ENCODE assay signal across 8 cellular contexts in the genomic region with DNA sequence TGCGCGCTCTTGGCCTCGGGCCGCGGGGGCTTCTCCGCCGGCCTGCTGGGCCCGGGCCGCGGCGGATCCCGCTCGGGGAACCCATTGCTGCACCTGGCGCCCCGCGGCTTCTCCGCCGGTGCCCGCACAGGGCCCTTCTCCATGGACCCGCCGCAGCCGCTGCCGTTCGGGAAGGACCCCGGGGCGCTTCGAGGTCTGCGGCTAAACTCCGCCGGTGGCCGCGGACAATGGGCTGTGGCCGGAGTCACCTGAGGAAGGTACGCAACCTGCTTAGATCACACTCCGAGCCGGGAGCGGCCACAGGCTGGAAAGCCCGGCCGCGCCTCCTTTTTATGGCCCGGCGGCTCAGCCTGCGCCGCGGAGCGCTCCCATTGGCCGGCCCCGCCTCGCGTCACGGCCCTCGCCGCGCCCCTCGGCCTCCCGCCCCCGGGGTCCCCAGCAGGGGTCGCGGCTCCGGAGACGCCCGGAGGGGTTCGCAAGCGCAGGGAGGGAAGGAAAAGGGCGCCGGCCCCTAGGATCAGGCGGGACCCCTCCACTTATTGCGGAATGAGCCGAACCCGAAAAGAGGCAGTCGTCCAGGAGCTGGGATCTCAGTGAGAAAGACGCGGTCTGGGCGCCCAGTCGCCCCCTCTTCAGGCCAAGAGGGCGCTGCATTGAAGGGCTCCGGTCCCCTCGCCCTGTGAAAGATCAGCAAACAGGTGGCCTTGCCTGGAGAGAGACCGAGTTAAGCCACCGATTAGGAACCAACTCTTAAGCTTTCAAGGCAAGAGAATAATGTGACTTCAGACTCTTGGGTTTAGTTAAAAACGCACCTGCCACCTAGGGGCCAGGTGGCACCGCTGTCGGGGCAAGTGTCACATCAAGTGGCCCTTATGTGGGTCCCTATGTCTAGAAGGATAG.
DNase-seq lines count a peak whose midpoint lies in the region; ATAC-seq, FAIRE-seq and TF ChIP-seq lines count a peak whose summit lies in the region.

A gene with protein sequence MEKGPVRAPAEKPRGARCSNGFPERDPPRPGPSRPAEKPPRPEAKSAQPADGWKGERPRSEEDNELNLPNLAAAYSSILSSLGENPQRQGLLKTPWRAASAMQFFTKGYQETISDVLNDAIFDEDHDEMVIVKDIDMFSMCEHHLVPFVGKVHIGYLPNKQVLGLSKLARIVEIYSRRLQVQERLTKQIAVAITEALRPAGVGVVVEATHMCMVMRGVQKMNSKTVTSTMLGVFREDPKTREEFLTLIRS (minus strand): TSS at position 306 of the 900 bp plus-strand sequence. CDS start 163 bp downstream, at position 143.

- H3K27me3 Mint-ChIP-seq in activated T-cell treated with anti-CD3 and anti-CD28 coated beads, Interleukin-2, amount 50 U/mL, for 24 hours = no peaks in the 10 kb centered on the region
- H3K27me3 Mint-ChIP-seq in nephron progenitor cell (ENCODE audit: low read depth, poor library complexity) = peaks cover 67% of the 10 kb centered on the region

- peaks cover 10% of the 10 kb centered on the region for H3K27me3 ChIP-seq in OCI-LY3 (ENCODE audit: low read depth, low read length)
- peaks cover 6 to 17% of the 10 kb centered on the region in 2 donors for H3K27me3 ChIP-seq in stomach smooth muscle (ENCODE audit: control insufficient read depth in 1 of 2, insufficient read depth in 2 of 2, low read length in 2 of 2)

- no peak for FAIRE-seq in D721Med (lab: Jason Lieb, UNC)

- ATAC-seq in GM21367 (IDR thresholded peaks at IDR 0.05; ENCODE audit: unreplicated experiment) = peak; percentile 70

- peaks cover 36% of the 10 kb centered on the region for H3K4me1 Mint-ChIP-seq in activated T-cell treated with anti-CD3 and anti-CD28 coated beads, Interleukin-2, amount 50 U/mL, for 24 hours (ENCODE audit: low read depth)
- H3K4me1 Mint-ChIP-seq in nephron progenitor cell = peaks cover 10% of the 10 kb centered on the region

- peak within 1 kb of the TSS; percentile 87 for H3K4me3 Mint-ChIP-seq in activated T-cell treated with anti-CD3 and anti-CD28 coated beads, Interleukin-2, amount 50 U/mL, for 24 hours
- peak within 1 kb of the TSS; percentile 82 for H3K4me3 Mint-ChIP-seq in nephron progenitor cell

- H3K9me3 ChIP-seq in OCI-LY3 (ENCODE audit: insufficient read depth, low read length) (no peaks in the 10 kb centered on the region), stomach smooth muscle (ENCODE audit: control insufficient read depth in 2 of 2, low read length in 2 of 2) (no peaks in the 10 kb centered on the region)

- H3K9me3 Mint-ChIP-seq in activated T-cell treated with anti-CD3 and anti-CD28 coated beads, Interleukin-2, amount 50 U/mL, for 24 hours = no peaks in the 10 kb centered on the region
- no peaks in the 10 kb centered on the region for H3K9me3 Mint-ChIP-seq in nephron progenitor cell

- H3K9ac ChIP-seq in OCI-LY3 (ENCODE audit: low read length) (peak within 1 kb of the TSS; percentile 63), stomach smooth muscle (ENCODE audit: low read length in 2 of 2) (peak within 1 kb of the TSS; percentile 36 to 64)

- peaks cover 16% of the 10 kb centered on the region for H3K36me3 Mint-ChIP-seq in activated T-cell treated with anti-CD3 and anti-CD28 coated beads, Interleukin-2, amount 50 U/mL, for 24 hours (ENCODE audit: low read depth)
- H3K36me3 Mint-ChIP-seq in nephron progenitor cell (ENCODE audit: low read depth) = no peaks in the 10 kb centered on the region

- TF ChIP-seq CTCF in D721Med (IDR thresholded peaks at IDR 0.05; ENCODE audit: insufficient read depth, missing control alignments) (peak; percentile 16), OCI-LY3 (IDR thresholded peaks at IDR 0.05; ENCODE audit: low read depth, low read length) (peak; percentile 65), fibroblast of mammary gland (conservative IDR thresholded peaks at IDR 0.05; ENCODE audit: control insufficient read depth, insufficient read depth, low read depth, low read length) (no peak), nephron progenitor cell (IDR thresholded peaks at IDR 0.05) (peak; percentile 58)

- peak within 1 kb of the TSS; percentile 95 for H3K4me2 ChIP-seq in OCI-LY3 (ENCODE audit: low read length)

- H3K4me3 ChIP-seq in OCI-LY3 (ENCODE audit: low read length) (peak within 1 kb of the TSS; percentile 91), fibroblast of mammary gland (ENCODE audit: control insufficient read depth, low read depth, low read length) (peak within 1 kb of the TSS; percentile 70), stomach smooth muscle (ENCODE audit: low read length in 2 of 2) (peak within 1 kb of the TSS; percentile 75 to 81)

- peaks cover 9% of the 10 kb centered on the region for H3K4me1 ChIP-seq in OCI-LY3 (ENCODE audit: low read length)
- peaks cover 15% of the 10 kb centered on the region for H3K4me1 ChIP-seq in stomach smooth muscle (ENCODE audit: control insufficient read depth, insufficient read depth, low read length)

- H3K36me3 ChIP-seq in OCI-LY3 (replicated peaks; ENCODE audit: low read depth, low read length) (no peaks in the 10 kb centered on the region), stomach smooth muscle (ENCODE audit: control insufficient read depth in 2 of 2, insufficient read depth in 2 of 2, low read length in 2 of 2) (no peaks in the 10 kb centered on the region)

- no peaks in the 10 kb centered on the region for H4K20me1 ChIP-seq in OCI-LY3 (ENCODE audit: insufficient read depth, low read length)

- H3K27ac Mint-ChIP-seq in activated T-cell treated with anti-CD3 and anti-CD28 coated beads, Interleukin-2, amount 50 U/mL, for 24 hours = peak within 1 kb of the TSS; percentile 92
- H3K27ac Mint-ChIP-seq in nephron progenitor cell = no peak within 1 kb of the TSS

- peak within 1 kb of the TSS; percentile 85 for H2AFZ ChIP-seq in OCI-LY3 (ENCODE audit: low read depth, low read length)

- DNase-seq in D721Med (ENCODE audit: insufficient read length, low spot score) (no peak), HUDEP-2 (lab: John Stamatoyannopoulos, UW; ENCODE audit: unreplicated experiment in 76 of 76) (peak in 50 of 76 experiments; percentile 5 to 78 (median 36)), fibroblast of mammary gland (ENCODE audit: low read depth) (no peak), nephron progenitor cell (peak; percentile 87)
- peak; percentile 86 for DNase-seq in activated T-cell treated with anti-CD3 and anti-CD28 coated beads, Interleukin-2, amount 50 U/mL, for 24 hours

- no peak within 1 kb of the TSS for H3K27ac ChIP-seq in OCI-LY3 (ENCODE audit: low read length)
- H3K27ac ChIP-seq in stomach smooth muscle (ENCODE audit: low read length) = peak within 1 kb of the TSS; percentile 31

- no peaks in the 10 kb centered on the region for H3K79me2 ChIP-seq in OCI-LY3 (ENCODE audit: low read length)

Comparison
In these comparisons a context has a peak if more than half of its experiments do, and no peak if none do; other contexts are left out.
1. DNase-seq: peak in HUDEP-2 (50 of 76), activated T-cell treated with anti-CD3 and anti-CD28 coated beads, Interleukin-2, amount 50 U/mL, for 24 hours (single experiment) and nephron progenitor cell (single experiment); none in D721Med (single experiment) and fibroblast of mammary gland (single experiment).
2. Peak in every context shown above with its lines, with median percentiles within 50 percentile points of each other: H3K4me3 ChIP-seq.